In the genomic region with DNA sequence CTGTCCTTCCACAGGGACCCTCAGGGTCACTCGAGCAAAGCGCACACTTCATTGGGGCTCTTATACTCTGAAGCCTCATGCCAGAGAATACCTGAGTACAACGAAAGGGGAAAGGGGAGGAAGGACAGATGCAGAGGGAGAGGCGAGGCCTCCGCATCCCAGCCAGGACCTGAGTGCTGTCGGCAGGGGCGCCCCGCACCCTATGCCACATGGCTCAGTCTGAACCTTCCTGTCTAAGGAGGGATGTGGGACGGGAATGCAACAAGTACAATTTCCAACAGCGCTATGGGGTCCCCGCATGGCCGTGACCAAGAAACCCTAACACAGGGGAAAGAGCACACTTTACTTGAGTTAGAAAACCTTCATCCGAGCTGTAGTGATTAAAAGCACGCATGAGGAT, we compare ENCODE assay signal across 1 cellular context.
TF ChIP-seq lines count a peak whose summit lies in the region.

No MANE protein-coding gene starts in this region.

TF ChIP-seq in GM23338, 12 proteins besides CTCF, POLR2A, EP300 and RAD21 (continued from another document):
- TF ChIP-seq, protein P1, sequence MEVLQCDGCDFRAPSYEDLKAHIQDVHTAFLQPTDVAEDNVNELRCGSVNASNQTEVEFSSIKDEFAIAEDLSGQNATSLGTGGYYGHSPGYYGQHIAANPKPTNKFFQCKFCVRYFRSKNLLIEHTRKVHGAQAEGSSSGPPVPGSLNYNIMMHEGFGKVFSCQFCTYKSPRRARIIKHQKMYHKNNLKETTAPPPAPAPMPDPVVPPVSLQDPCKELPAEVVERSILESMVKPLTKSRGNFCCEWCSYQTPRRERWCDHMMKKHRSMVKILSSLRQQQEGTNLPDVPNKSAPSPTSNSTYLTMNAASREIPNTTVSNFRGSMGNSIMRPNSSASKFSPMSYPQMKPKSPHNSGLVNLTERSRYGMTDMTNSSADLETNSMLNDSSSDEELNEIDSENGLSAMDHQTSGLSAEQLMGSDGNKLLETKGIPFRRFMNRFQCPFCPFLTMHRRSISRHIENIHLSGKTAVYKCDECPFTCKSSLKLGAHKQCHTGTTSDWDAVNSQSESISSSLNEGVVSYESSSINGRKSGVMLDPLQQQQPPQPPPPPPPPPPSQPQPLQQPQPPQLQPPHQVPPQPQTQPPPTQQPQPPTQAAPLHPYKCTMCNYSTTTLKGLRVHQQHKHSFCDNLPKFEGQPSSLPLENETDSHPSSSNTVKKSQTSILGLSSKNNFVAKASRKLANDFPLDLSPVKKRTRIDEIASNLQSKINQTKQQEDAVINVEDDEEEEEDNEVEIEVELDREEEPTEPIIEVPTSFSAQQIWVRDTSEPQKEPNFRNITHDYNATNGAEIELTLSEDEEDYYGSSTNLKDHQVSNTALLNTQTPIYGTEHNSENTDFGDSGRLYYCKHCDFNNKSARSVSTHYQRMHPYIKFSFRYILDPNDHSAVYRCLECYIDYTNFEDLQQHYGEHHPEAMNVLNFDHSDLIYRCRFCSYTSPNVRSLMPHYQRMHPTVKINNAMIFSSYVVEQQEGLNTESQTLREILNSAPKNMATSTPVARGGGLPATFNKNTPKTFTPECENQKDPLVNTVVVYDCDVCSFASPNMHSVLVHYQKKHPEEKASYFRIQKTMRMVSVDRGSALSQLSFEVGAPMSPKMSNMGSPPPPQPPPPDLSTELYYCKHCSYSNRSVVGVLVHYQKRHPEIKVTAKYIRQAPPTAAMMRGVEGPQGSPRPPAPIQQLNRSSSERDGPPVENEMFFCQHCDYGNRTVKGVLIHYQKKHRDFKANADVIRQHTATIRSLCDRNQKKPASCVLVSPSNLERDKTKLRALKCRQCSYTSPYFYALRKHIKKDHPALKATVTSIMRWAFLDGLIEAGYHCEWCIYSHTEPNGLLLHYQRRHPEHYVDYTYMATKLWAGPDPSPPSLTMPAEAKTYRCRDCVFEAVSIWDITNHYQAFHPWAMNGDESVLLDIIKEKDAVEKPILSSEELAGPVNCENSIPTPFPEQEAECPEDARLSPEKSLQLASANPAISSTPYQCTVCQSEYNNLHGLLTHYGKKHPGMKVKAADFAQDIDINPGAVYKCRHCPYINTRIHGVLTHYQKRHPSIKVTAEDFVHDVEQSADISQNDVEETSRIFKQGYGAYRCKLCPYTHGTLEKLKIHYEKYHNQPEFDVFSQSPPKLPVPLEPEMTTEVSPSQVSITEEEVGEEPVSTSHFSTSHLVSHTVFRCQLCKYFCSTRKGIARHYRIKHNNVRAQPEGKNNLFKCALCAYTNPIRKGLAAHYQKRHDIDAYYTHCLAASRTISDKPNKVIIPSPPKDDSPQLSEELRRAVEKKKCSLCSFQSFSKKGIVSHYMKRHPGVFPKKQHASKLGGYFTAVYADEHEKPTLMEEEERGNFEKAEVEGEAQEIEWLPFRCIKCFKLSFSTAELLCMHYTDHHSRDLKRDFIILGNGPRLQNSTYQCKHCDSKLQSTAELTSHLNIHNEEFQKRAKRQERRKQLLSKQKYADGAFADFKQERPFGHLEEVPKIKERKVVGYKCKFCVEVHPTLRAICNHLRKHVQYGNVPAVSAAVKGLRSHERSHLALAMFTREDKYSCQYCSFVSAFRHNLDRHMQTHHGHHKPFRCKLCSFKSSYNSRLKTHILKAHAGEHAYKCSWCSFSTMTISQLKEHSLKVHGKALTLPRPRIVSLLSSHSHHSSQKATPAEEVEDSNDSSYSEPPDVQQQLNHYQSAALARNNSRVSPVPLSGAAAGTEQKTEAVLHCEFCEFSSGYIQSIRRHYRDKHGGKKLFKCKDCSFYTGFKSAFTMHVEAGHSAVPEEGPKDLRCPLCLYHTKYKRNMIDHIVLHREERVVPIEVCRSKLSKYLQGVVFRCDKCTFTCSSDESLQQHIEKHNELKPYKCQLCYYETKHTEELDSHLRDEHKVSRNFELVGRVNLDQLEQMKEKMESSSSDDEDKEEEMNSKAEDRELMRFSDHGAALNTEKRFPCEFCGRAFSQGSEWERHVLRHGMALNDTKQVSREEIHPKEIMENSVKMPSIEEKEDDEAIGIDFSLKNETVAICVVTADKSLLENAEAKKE (CRISPR knock-in tag; IDR thresholded peaks at IDR 0.05), result no peak
- TF ChIP-seq, protein P2, sequence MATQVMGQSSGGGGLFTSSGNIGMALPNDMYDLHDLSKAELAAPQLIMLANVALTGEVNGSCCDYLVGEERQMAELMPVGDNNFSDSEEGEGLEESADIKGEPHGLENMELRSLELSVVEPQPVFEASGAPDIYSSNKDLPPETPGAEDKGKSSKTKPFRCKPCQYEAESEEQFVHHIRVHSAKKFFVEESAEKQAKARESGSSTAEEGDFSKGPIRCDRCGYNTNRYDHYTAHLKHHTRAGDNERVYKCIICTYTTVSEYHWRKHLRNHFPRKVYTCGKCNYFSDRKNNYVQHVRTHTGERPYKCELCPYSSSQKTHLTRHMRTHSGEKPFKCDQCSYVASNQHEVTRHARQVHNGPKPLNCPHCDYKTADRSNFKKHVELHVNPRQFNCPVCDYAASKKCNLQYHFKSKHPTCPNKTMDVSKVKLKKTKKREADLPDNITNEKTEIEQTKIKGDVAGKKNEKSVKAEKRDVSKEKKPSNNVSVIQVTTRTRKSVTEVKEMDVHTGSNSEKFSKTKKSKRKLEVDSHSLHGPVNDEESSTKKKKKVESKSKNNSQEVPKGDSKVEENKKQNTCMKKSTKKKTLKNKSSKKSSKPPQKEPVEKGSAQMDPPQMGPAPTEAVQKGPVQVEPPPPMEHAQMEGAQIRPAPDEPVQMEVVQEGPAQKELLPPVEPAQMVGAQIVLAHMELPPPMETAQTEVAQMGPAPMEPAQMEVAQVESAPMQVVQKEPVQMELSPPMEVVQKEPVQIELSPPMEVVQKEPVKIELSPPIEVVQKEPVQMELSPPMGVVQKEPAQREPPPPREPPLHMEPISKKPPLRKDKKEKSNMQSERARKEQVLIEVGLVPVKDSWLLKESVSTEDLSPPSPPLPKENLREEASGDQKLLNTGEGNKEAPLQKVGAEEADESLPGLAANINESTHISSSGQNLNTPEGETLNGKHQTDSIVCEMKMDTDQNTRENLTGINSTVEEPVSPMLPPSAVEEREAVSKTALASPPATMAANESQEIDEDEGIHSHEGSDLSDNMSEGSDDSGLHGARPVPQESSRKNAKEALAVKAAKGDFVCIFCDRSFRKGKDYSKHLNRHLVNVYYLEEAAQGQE (IDR thresholded peaks at IDR 0.05; ENCODE audit: unreplicated experiment), result no peak
- no peak for TF ChIP-seq ZNF331 (CRISPR knock-in tag; IDR thresholded peaks at IDR 0.05; ENCODE audit: low read depth)
- TF ChIP-seq POLR2AphosphoS5 (IDR thresholded peaks at IDR 0.05; ENCODE audit: low read depth), result no peak
- no peak for TF ChIP-seq EZH2 (IDR thresholded peaks at IDR 0.05; ENCODE audit: low read depth, unreplicated experiment)
- no peak for TF ChIP-seq STAT1 (IDR thresholded peaks at IDR 0.05; ENCODE audit: unreplicated experiment)
